Comparison of ENCODE assay signal across 16 cellular contexts in genomic region chr3:111863942-111864341, GRCh38. TPM values are rescaled to one million over a fixed set of nuclear protein-coding genes. Genes with fewer than 3 reads are reported as not detected.
DNase-seq lines count a peak whose midpoint lies in the region; ATAC-seq, FAIRE-seq and TF ChIP-seq lines count a peak whose summit lies in the region.
"Had no signal": no experiment of that assay in that cellular context is flagged by ENCODE, and none has a peak within 500 bp of the region (broad histone marks: within the 10 kb centered on the region; RNA-seq: fewer than 3 reads in every experiment).

No MANE protein-coding gene starts in this region.

- DNase-seq in M059J (ENCODE audit: low read depth) (peak; percentile 70), esophagus squamous epithelium (lab: John Stamatoyannopoulos, UW) (no peak), prostate gland (ENCODE audit: low spot score) (no peak), H54 (ENCODE audit: insufficient read length, low spot score) (no peak), GM12892 (ENCODE audit: insufficient read length) (no peak)
- DNase-seq: activated naive CD4-positive, alpha-beta T cell treated with anti-CD3 and anti-CD28 coated beads for 36 hours; cerebellar nuclear complex; NCI-H187 treated with DMSO at 0.1 percent for 48 hours; NCI-H774; stimulated activated CD4-positive, alpha-beta T cell treated with anti-CD3 and anti-CD28 coated beads, Interleukin-4, amount 100 ng/mL, for 4 hours had no signal

- ATAC-seq in HG03439 (IDR thresholded peaks at IDR 0.05; ENCODE audit: unreplicated experiment) (no peak), GM21447 (IDR thresholded peaks at IDR 0.05; ENCODE audit: unreplicated experiment) (no peak)
- ATAC-seq: GM12878; stimulated activated memory B cell treated with anti-CD40 and anti-IgM and Interleukin-4, amounts not matched to agents 10 μg/mL and 1 μg/mL and 100 μg/mL, for 72 hours had no signal

- H3K4me1 ChIP-seq in BLaER1 treated with 17β-estradiol and CSF1 and Interleukin-3, amounts not matched to agents 10 nM and 100 nM = peaks cover 4 to 56% (median 48%) of the 10 kb centered on the region in 10 experiments; a peak in 19 of 20 replicates
- peaks cover 0 to 69% (median 37%) of the 10 kb centered on the region in 3 donors for H3K4me1 ChIP-seq in esophagus squamous epithelium
- no peaks in the 10 kb centered on the region for H3K4me1 ChIP-seq in prostate gland (replicated peaks)

- WGBS in esophagus squamous epithelium, 2 donors = 33 to 50% methylated on average over 1 of the region's 1 CpG
- 57% methylated on average over 1 of the region's 1 CpG for WGBS in prostate gland

- H3K27ac ChIP-seq in BLaER1 treated with 17β-estradiol and CSF1 and Interleukin-3, amounts not matched to agents 10 nM and 100 nM = no peak overlapping the region
- H3K27ac ChIP-seq in esophagus squamous epithelium (peak overlapping the region in 3 of 4 donors; percentile 72 to 96 (median 95)), prostate gland (peak overlapping the region; percentile 23 to 33)

- H3K4me3 ChIP-seq in BLaER1 treated with 17β-estradiol and CSF1 and Interleukin-3, amounts not matched to agents 10 nM and 100 nM = no peak overlapping the region
- H3K4me3 ChIP-seq in esophagus squamous epithelium (peak overlapping the region in 1 of 4 donors; percentile 4), prostate gland (no peak overlapping the region)
- H3K4me3 ChIP-seq: GM12878 had no signal

- H3K9me3 ChIP-seq in BLaER1 treated with 17β-estradiol and CSF1 and Interleukin-3, amounts not matched to agents 10 nM and 100 nM (replicated peaks in 1 of 11) = no peaks in the 10 kb centered on the region
- H3K9me3 ChIP-seq in esophagus squamous epithelium (no peaks in the 10 kb centered on the region), prostate gland (no peaks in the 10 kb centered on the region)

- peaks cover 0 to 36% (median 0%) of the 10 kb centered on the region in 11 experiments; a peak in 7 of 22 replicates for H3K27me3 ChIP-seq in BLaER1 treated with 17β-estradiol and CSF1 and Interleukin-3, amounts not matched to agents 10 nM and 100 nM
- no peaks in the 10 kb centered on the region for H3K27me3 ChIP-seq in esophagus squamous epithelium
- H3K27me3 ChIP-seq in prostate gland (replicated peaks; ENCODE audit: insufficient read depth) = no peaks in the 10 kb centered on the region

- no peak overlapping the region for H3K9ac ChIP-seq in BLaER1 treated with 17β-estradiol and CSF1 and Interleukin-3, amounts not matched to agents 10 nM and 100 nM

- FAIRE-seq in H54 (lab: Jason Lieb, UNC) (no peak), GM12892 (lab: Jason Lieb, UNC) (no peak)
- FAIRE-seq: GM12878, H1 had no signal

- H3K4me2 ChIP-seq in BLaER1 treated with 17β-estradiol and CSF1 and Interleukin-3, amounts not matched to agents 10 nM and 100 nM = peak overlapping the region in 6 of 11 experiments; percentile 11 to 94 (median 88); a peak in 9 of 22 replicates

- no peaks in the 10 kb centered on the region for H4K20me1 ChIP-seq in BLaER1 treated with 17β-estradiol and CSF1 and Interleukin-3, amounts not matched to agents 10 nM and 100 nM

- intact Hi-C loops in esophagus squamous epithelium (cut with DNase I) (loop anchor here (5.0 to 10.0 kb wide), 2 partner anchors 101 to 142 kb away; no protein-coding TSS in a partner anchor), prostate gland (cut with DNase I) (loop anchor here (5.0 kb wide), 1 partner anchor 127 kb away; no protein-coding TSS in a partner anchor)

- TF ChIP-seq CTCF in esophagus squamous epithelium (IDR thresholded peaks at IDR 0.05) (no peak), prostate gland (IDR thresholded peaks at IDR 0.05) (no peak)

- TF ChIP-seq POLR2A in esophagus squamous epithelium (IDR thresholded peaks at IDR 0.05) (no peak), prostate gland (IDR thresholded peaks at IDR 0.05) (no peak), H54 (IDR thresholded peaks at IDR 0.05; ENCODE audit: low read depth, low read length) (no peak), GM12892 (IDR thresholded peaks at IDR 0.05; ENCODE audit: low read depth, low read length) (no peak)

- no peaks in the 10 kb centered on the region for H3K36me3 ChIP-seq in BLaER1 treated with 17β-estradiol and CSF1 and Interleukin-3, amounts not matched to agents 10 nM and 100 nM
- H3K36me3 ChIP-seq in esophagus squamous epithelium (no peaks in the 10 kb centered on the region), prostate gland (no peaks in the 10 kb centered on the region)

RNA-seq across cellular contexts. Expression of gene PHLDB2, which starts 4.9 kb away (rescaled TPM):
- total RNA-seq in M059J (2014; rRNA removed; shearing (Covaris generic)) = 63.7 and 89.3 TPM in 2 replicates
- total RNA-seq in esophagus squamous epithelium = 10 to 100 TPM in 3 of 4 donors, 1 to 10 TPM in 1; 5.6 to 37.8 (median 19.2) TPM
- total RNA-seq in prostate gland = 10 to 100 TPM; 15.3 to 32.3 TPM
- polyA plus RNA-seq in GM12892 (2012; ENCODE audit: missing spikeins) = not detected

Comparison
In these comparisons a context has a peak if more than half of its experiments do, and no peak if none do; other contexts are left out.
1. H3K27ac ChIP-seq: peak in esophagus squamous epithelium (3 of 4) and prostate gland (2 of 2); none in BLaER1 treated with 17β-estradiol and CSF1 and Interleukin-3, amounts not matched to agents 10 nM and 100 nM (0 of 11).